16 cellular contexts compared by ENCODE assay signal in the genomic region with DNA sequence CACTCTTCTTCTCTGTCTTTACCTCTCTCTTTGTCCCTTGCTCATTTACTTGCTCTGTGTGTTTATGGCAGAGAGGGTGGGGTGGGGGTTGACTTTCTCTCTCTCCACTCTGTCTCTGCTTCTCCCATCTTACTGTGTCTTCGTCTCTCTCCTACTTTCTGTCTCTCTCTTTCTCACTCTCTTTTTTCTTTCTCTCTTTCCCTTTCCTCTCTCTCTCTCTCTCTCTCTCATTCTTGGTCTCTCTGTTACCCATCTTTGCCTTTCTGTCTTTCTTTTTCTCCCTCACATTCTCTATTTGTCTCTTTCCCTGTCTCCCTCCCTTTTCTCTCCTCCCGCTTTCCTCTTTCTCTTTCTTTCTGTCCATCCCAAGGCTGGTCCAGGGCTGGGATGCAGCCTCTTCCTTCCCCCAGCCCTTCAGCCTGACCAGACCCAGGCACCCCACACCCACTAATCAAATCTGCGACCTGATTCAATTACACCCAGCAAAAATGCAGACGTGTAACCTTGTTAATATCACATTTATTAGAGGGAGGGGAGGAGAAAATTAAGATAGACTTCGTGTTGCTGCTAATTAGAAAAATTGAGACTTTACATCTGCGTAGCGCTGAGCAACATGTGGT.
A peak's percentile ranks its signal among the peaks of the same experiment; 100 is the strongest.
DNase-seq lines count a peak whose midpoint lies in the region; ATAC-seq, FAIRE-seq and TF ChIP-seq lines count a peak whose summit lies in the region.
"Had no signal": no experiment of that assay in that cellular context is flagged by ENCODE, and none has a peak within 500 bp of the region (broad histone marks: within the 10 kb centered on the region; RNA-seq: fewer than 3 reads in every experiment).

No MANE protein-coding gene starts in this region.

- CTCF ChIA-PET in HepG2 (lab: Yijun Ruan, JAX; ENCODE audit: low intra/inter-chr PET ratio, low total read pairs): no interaction called here

- no peak for ATAC-seq in HepG2
- no peak for ATAC-seq in right lobe of liver
- ATAC-seq in RWPE2 (ENCODE audit: low read depth): no peak
- ATAC-seq in memory B cell (ENCODE audit: low read depth): no peak
- ATAC-seq in stimulated activated effector memory CD8-positive, alpha-beta T cell treated with anti-CD3 and anti-CD28 coated beads, Interleukin-12 subunit alpha, Interleukin-12 subunit beta, amount 100 ng/mL, for 72 hours: peak; percentile 6
- ATAC-seq in GM21526 (IDR thresholded peaks at IDR 0.05; ENCODE audit: low FRiP score, unreplicated experiment): no peak

- no peak overlapping the region for H2AFZ ChIP-seq in HepG2 (ENCODE audit: low read length)

- H3K27ac ChIP-seq in HepG2 (ENCODE audit: extremely low read length, insufficient read depth, low read length): no peak overlapping the region
- no peak overlapping the region for H3K27ac ChIP-seq in right lobe of liver
- H3K27ac ChIP-seq in RWPE2 (ENCODE audit: poor library complexity, severe bottlenecking): no peak overlapping the region
- H3K27ac ChIP-seq: BLaER1 had no signal

- no peaks in the 10 kb centered on the region for H3K9me3 Mint-ChIP-seq in memory B cell
- H3K9me3 Mint-ChIP-seq in stimulated activated effector memory CD8-positive, alpha-beta T cell treated with anti-CD3 and anti-CD28 coated beads, Interleukin-12 subunit alpha, Interleukin-12 subunit beta, amount 100 ng/mL, for 72 hours: no peaks in the 10 kb centered on the region

- no TSS peak for BruUV-seq in HepG2 (replicated peaks; lab: Mats Ljungman, UMichigan)

- intact Hi-C loops in HepG2 (cut with micrococcal nuclease; ENCODE audit: unreplicated experiment): no loop called here
- intact Hi-C loops in right lobe of liver (cut with DNase I): no loop called here

- H3K9me3 ChIP-seq in HepG2 (ENCODE audit: low read length) (no peaks in the 10 kb centered on the region), right lobe of liver (no peaks in the 10 kb centered on the region), RWPE2 (ENCODE audit: severe bottlenecking) (no peaks in the 10 kb centered on the region)
- H3K9me3 ChIP-seq: BLaER1, Caco-2 had no signal

- H3K4me3 Mint-ChIP-seq in memory B cell: no peak overlapping the region
- H3K4me3 Mint-ChIP-seq in stimulated activated effector memory CD8-positive, alpha-beta T cell treated with anti-CD3 and anti-CD28 coated beads, Interleukin-12 subunit alpha, Interleukin-12 subunit beta, amount 100 ng/mL, for 72 hours: no peak overlapping the region
- H3K4me3 Mint-ChIP-seq: CD8-positive, alpha-beta memory T cell had no signal

- TF ChIP-seq RAD21 in HepG2 (CRISPR knock-in tag; IDR thresholded peaks at IDR 0.05): no peak

- H3K4me3 ChIP-seq in HepG2 (replicated peaks in 1 of 3; ENCODE audit: insufficient read depth in 1 of 3, low read depth in 2 of 3, low read length in 3 of 3) (no peak overlapping the region), right lobe of liver (no peak overlapping the region), RWPE2 (ENCODE audit: severe bottlenecking) (no peak overlapping the region)
- H3K4me3 ChIP-seq: BLaER1 had no signal

- H3K4me1 ChIP-seq in HepG2 (ENCODE audit: insufficient read depth, low read length): no peaks in the 10 kb centered on the region
- no peaks in the 10 kb centered on the region for H3K4me1 ChIP-seq in right lobe of liver
- no peaks in the 10 kb centered on the region for H3K4me1 ChIP-seq in RWPE2 (ENCODE audit: insufficient read depth, poor library complexity, severe bottlenecking)
- H3K4me1 ChIP-seq: Caco-2 had no signal

- no peak for DNase-seq in HepG2 (ENCODE audit: low spot score)
- DNase-seq in right lobe of liver: no peak
- DNase-seq in RWPE2 (ENCODE audit: low spot score): peak; percentile 51
- no peak for DNase-seq in memory B cell (ENCODE audit: low spot score in 2 of 2)
- DNase-seq in stimulated activated effector memory CD8-positive, alpha-beta T cell treated with anti-CD3 and anti-CD28 coated beads, Interleukin-12 subunit alpha, Interleukin-12 subunit beta, amount 100 ng/mL, for 72 hours (ENCODE audit: low spot score in 2 of 2): no peak
- DNase-seq in ecto neural progenitor cell (ENCODE audit: low spot score): no peak
- no peak for DNase-seq in NCI-H1694 treated with DMSO at 0.1 percent for 48 hours (lab: John Stamatoyannopoulos, UW)
- DNase-seq: 8988T; AML-193; Caco-2; CD8-positive, alpha-beta memory T cell; GF-D8; HCEC 1CT had no signal

- H3K36me3 ChIP-seq in HepG2 (replicated peaks in 1 of 2; ENCODE audit: control insufficient read depth in 1 of 2, insufficient read depth in 2 of 2, low read length in 2 of 2): no peaks in the 10 kb centered on the region
- H3K36me3 ChIP-seq in right lobe of liver: no peaks in the 10 kb centered on the region
- H3K36me3 ChIP-seq in RWPE2 (ENCODE audit: low read depth): no peaks in the 10 kb centered on the region
- H3K36me3 ChIP-seq: BLaER1 had no signal

- POLR2A ChIA-PET in HepG2 (lab: Yijun Ruan, JAX): no interaction called here

- in situ Hi-C loops in HepG2 (cut with HindIII; ENCODE audit: extremely low pct_ligation_motif_present, low pct_unique_long_range_greater_than_20kb): no loop called here

- no peak overlapping the region for H3K4me2 ChIP-seq in HepG2 (ENCODE audit: low read depth, low read length)
- H3K4me2 ChIP-seq: BLaER1 had no signal

- no peak for TF ChIP-seq EP300 in HepG2 (IDR thresholded peaks at IDR 0.05; ENCODE audit: low read depth in 2 of 2, low read length in 2 of 2)
- no peak for TF ChIP-seq EP300 in HepG2 (CRISPR knock-in tag; IDR thresholded peaks at IDR 0.05; ENCODE audit: borderline replicate concordance)

- H3K79me2 ChIP-seq in HepG2 (ENCODE audit: insufficient read depth, low read length): no peaks in the 10 kb centered on the region

- no peaks in the 10 kb centered on the region for H3K36me3 Mint-ChIP-seq in memory B cell
- no peaks in the 10 kb centered on the region for H3K36me3 Mint-ChIP-seq in stimulated activated effector memory CD8-positive, alpha-beta T cell treated with anti-CD3 and anti-CD28 coated beads, Interleukin-12 subunit alpha, Interleukin-12 subunit beta, amount 100 ng/mL, for 72 hours

- no peaks in the 10 kb centered on the region for H3K4me1 Mint-ChIP-seq in memory B cell
- H3K4me1 Mint-ChIP-seq in stimulated activated effector memory CD8-positive, alpha-beta T cell treated with anti-CD3 and anti-CD28 coated beads, Interleukin-12 subunit alpha, Interleukin-12 subunit beta, amount 100 ng/mL, for 72 hours: no peaks in the 10 kb centered on the region
- H3K4me1 Mint-ChIP-seq: CD8-positive, alpha-beta memory T cell had no signal

- TF ChIP-seq CTCF in HepG2 (CRISPR knock-in tag; IDR thresholded peaks at IDR 0.05) (no peak), right lobe of liver (IDR thresholded peaks at IDR 0.05) (no peak), RWPE2 (IDR thresholded peaks at IDR 0.05; ENCODE audit: poor library complexity, severe bottlenecking) (no peak)

- 30% methylated on average over 7 of the region's 7 CpGs for WGBS in HepG2 (ENCODE audit: low lambda C conversion rate)
- WGBS in right lobe of liver (ENCODE audit: insufficient coverage, low coverage, low lambda C conversion rate, missing lambda C conversion rate): 64% methylated on average over 7 of the region's 7 CpGs

- H3K9ac ChIP-seq in HepG2 (ENCODE audit: insufficient read depth, low read depth, low read length): no peak overlapping the region
- H3K9ac ChIP-seq: BLaER1 had no signal

- no peak for TF ChIP-seq POLR2A in HepG2 (IDR thresholded peaks at IDR 0.05; ENCODE audit: insufficient read depth in 1 of 2, low read depth in 2 of 2, low read length in 2 of 2)
- TF ChIP-seq POLR2A in right lobe of liver (IDR thresholded peaks at IDR 0.05): no peak

- peaks cover 0 to 10% of the 10 kb centered on the region in 2 experiments; a peak in 3 of 5 replicates for H3K27me3 ChIP-seq in HepG2 (ENCODE audit: control insufficient read depth in 1 of 2, insufficient read depth in 2 of 2, low read length in 2 of 2)
- H3K27me3 ChIP-seq in right lobe of liver: no peaks in the 10 kb centered on the region
- H3K27me3 ChIP-seq in RWPE2 (ENCODE audit: insufficient read depth, poor library complexity, severe bottlenecking): peaks cover 14% of the 10 kb centered on the region
- H3K27me3 ChIP-seq: BLaER1 had no signal

- FAIRE-seq in HepG2 (lab: Jason Lieb, UNC): no peak
- FAIRE-seq: GM19239 had no signal

- H3K27me3 Mint-ChIP-seq in memory B cell: peaks cover 9% of the 10 kb centered on the region

- no peaks in the 10 kb centered on the region for H4K20me1 ChIP-seq in HepG2 (ENCODE audit: insufficient read depth, low read length)
- H4K20me1 ChIP-seq: BLaER1 had no signal

- peak overlapping the region; percentile 0 for H3K27ac Mint-ChIP-seq in memory B cell
- no peak overlapping the region for H3K27ac Mint-ChIP-seq in stimulated activated effector memory CD8-positive, alpha-beta T cell treated with anti-CD3 and anti-CD28 coated beads, Interleukin-12 subunit alpha, Interleukin-12 subunit beta, amount 100 ng/mL, for 72 hours

TF ChIP-seq in HepG2, 621 proteins besides CTCF, POLR2A, EP300 and RAD21 (continues in another document):
- TF ChIP-seq HNRNPH1 (optimal IDR thresholded peaks at IDR 0.05; ENCODE audit: low read depth, low read length) (no peak), ZNF564 (CRISPR knock-in tag; IDR thresholded peaks at IDR 0.05) (no peak), NCOA5 (CRISPR knock-in tag; IDR thresholded peaks at IDR 0.05) (no peak), GABPB1 (CRISPR knock-in tag; IDR thresholded peaks at IDR 0.05) (no peak), MEIS2 (CRISPR knock-in tag; IDR thresholded peaks at IDR 0.05) (no peak), PAF1 (CRISPR knock-in tag; IDR thresholded peaks at IDR 0.05) (no peak), ZNF766 (CRISPR knock-in tag; IDR thresholded peaks at IDR 0.05; ENCODE audit: borderline replicate concordance) (no peak)
- TF ChIP-seq, protein P1, sequence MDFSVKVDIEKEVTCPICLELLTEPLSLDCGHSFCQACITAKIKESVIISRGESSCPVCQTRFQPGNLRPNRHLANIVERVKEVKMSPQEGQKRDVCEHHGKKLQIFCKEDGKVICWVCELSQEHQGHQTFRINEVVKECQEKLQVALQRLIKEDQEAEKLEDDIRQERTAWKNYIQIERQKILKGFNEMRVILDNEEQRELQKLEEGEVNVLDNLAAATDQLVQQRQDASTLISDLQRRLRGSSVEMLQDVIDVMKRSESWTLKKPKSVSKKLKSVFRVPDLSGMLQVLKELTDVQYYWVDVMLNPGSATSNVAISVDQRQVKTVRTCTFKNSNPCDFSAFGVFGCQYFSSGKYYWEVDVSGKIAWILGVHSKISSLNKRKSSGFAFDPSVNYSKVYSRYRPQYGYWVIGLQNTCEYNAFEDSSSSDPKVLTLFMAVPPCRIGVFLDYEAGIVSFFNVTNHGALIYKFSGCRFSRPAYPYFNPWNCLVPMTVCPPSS (IDR thresholded peaks at IDR 0.05): 0 out of 2 replicates have a peak, but pooled peaks have one; percentile 36
